In genomic region chr16:50071075-50071671, GRCh38 we compare ENCODE assay signal across 17 cellular contexts.
"Had no signal": no experiment of that assay in that cellular context is flagged by ENCODE, and none has a peak within 500 bp of the region (broad histone marks: within the 10 kb centered on the region; RNA-seq: fewer than 3 reads in every experiment).

No MANE protein-coding gene starts in this region.

- DNase-seq: activated CD4-positive, alpha-beta T cell treated with anti-CD3 and anti-CD28 coated beads for 1 hour; activated CD4-positive, alpha-beta T cell treated with anti-CD3 and anti-CD28 coated beads, Interleukin-2, amount 50 U/mL, for 4 hours; activated effector memory CD4-positive, alpha-beta T cell treated with anti-CD3 and anti-CD28 coated beads, Interleukin-2, amount 50 U/mL, for 16 hours; activated T-cell treated with anti-CD3 and anti-CD28 coated beads, Interleukin-2, amount 50 U/mL, for 4 hours; amniotic stem cell; body of pancreas; central memory CD4-positive, alpha-beta T cell; colonic mucosa; hippocampal formation; left lung; naive thymus-derived CD8-positive, alpha-beta T cell; posterior cingulate gyrus; stimulated activated CD4-positive, alpha-beta T cell treated with anti-CD3 and anti-CD28 coated beads, Interleukin-4, amount 100 ng/mL, for 1 hour; stimulated activated naive CD8-positive, alpha-beta T cell treated with anti-CD3 and anti-CD28 coated beads, Interleukin-15, Interleukin-2, amounts not matched to agents 100 U/mL and 50 U/mL, for 24 hours; trophoblast cell had no signal

- H3K9me3 ChIP-seq: body of pancreas, colonic mucosa, esophagus muscularis mucosa, left lung had no signal

- H3K27ac ChIP-seq: body of pancreas, colonic mucosa, esophagus muscularis mucosa, left lung had no signal

- ATAC-seq: activated naive CD4-positive, alpha-beta T cell treated with anti-CD3 and anti-CD28 coated beads, Interleukin-2, amount 50 U/mL, for 72 hours; activated T-cell treated with anti-CD3 and anti-CD28 coated beads, Interleukin-2, amount 50 U/mL, for 4 hours; body of pancreas; left lung; naive thymus-derived CD8-positive, alpha-beta T cell; stimulated activated naive CD8-positive, alpha-beta T cell treated with anti-CD3 and anti-CD28 coated beads, Interleukin-15, Interleukin-2, amounts not matched to agents 100 U/mL and 50 U/mL, for 24 hours had no signal

- H3K36me3 ChIP-seq: colonic mucosa had no signal

- H3K27me3 ChIP-seq: body of pancreas, colonic mucosa, esophagus muscularis mucosa, left lung had no signal

- H3K4me3 ChIP-seq: body of pancreas, colonic mucosa, esophagus muscularis mucosa, left lung had no signal
